In genomic region chrX:53715336-53715924, GRCh38 we compare ENCODE assay signal across 11 cellular contexts. TPM values are rescaled to one million over a fixed set of nuclear protein-coding genes. Genes with fewer than 3 reads are reported as not detected.
DNase-seq lines count a peak whose midpoint lies in the region; ATAC-seq lines count a peak whose summit lies in the region.
"Had no signal": no experiment of that assay in that cellular context is flagged by ENCODE, and none has a peak within 500 bp of the region (broad histone marks: within the 10 kb centered on the region; RNA-seq: fewer than 3 reads in every experiment).

No MANE protein-coding gene starts in this region.

- ATAC-seq in HG02852 (IDR thresholded peaks at IDR 0.05; ENCODE audit: unreplicated experiment) = peak; percentile 4
- no peak for ATAC-seq in naive thymus-derived CD8-positive, alpha-beta T cell

- no peaks in the 10 kb centered on the region for H3K9me3 Mint-ChIP-seq in activated CD4-positive, alpha-beta memory T cell treated with anti-CD3 and anti-CD28 coated beads for 36 hours
- no peaks in the 10 kb centered on the region for H3K9me3 Mint-ChIP-seq in naive thymus-derived CD8-positive, alpha-beta T cell

- intact Hi-C loops in activated CD4-positive, alpha-beta memory T cell treated with anti-CD3 and anti-CD28 coated beads for 36 hours (cut with micrococcal nuclease) = loop anchor here (5.0 kb wide), 1 partner anchor 922 kb away; no protein-coding TSS in a partner anchor

- H3K9me3 ChIP-seq in SJCRH30 (replicated peaks) = no peaks in the 10 kb centered on the region

- H3K36me3 Mint-ChIP-seq in activated CD4-positive, alpha-beta memory T cell treated with anti-CD3 and anti-CD28 coated beads for 36 hours = peaks cover 38% of the 10 kb centered on the region
- H3K36me3 Mint-ChIP-seq in naive thymus-derived CD8-positive, alpha-beta T cell = peaks cover 0 to 2% (median 0%) of the 10 kb centered on the region in 3 donors

- CTCF ChIA-PET in activated CD4-positive, alpha-beta memory T cell treated with anti-CD3 and anti-CD28 coated beads for 36 hours (lab: Charles Lee) = interaction anchor here (1.3 to 2.3 kb wide), 3 partner anchors 17 to 31 kb away, joined by 5 to 11 read pairs (median 7); partner anchors contain the start of gene HUWE1

- no peak overlapping the region for H3K27ac ChIP-seq in SJCRH30

- H3K4me3 ChIP-seq in GM08714 (ENCODE audit: low read length) (peak overlapping the region; percentile 33; the same call in 1 of the 2 replicates), SJCRH30 (no peak overlapping the region), H7 (ENCODE audit: insufficient read depth, low read depth, low read length) (no peak overlapping the region)

- peaks cover 38% of the 10 kb centered on the region for H3K4me1 Mint-ChIP-seq in activated CD4-positive, alpha-beta memory T cell treated with anti-CD3 and anti-CD28 coated beads for 36 hours (ENCODE audit: low read depth)
- H3K4me1 Mint-ChIP-seq in naive thymus-derived CD8-positive, alpha-beta T cell = peaks cover 22 to 51% (median 49%) of the 10 kb centered on the region in 4 donors

- no peaks in the 10 kb centered on the region for H3K27me3 Mint-ChIP-seq in activated CD4-positive, alpha-beta memory T cell treated with anti-CD3 and anti-CD28 coated beads for 36 hours
- H3K27me3 Mint-ChIP-seq in naive thymus-derived CD8-positive, alpha-beta T cell = no peaks in the 10 kb centered on the region

- peak overlapping the region; percentile 93 for H3K4me3 Mint-ChIP-seq in activated CD4-positive, alpha-beta memory T cell treated with anti-CD3 and anti-CD28 coated beads for 36 hours
- H3K4me3 Mint-ChIP-seq in naive thymus-derived CD8-positive, alpha-beta T cell = peak overlapping the region; percentile 71 to 91 (median 84)

- H3K27me3 ChIP-seq in SJCRH30 (no peaks in the 10 kb centered on the region), H7 (ENCODE audit: control insufficient read depth, insufficient read depth, low read length) (no peaks in the 10 kb centered on the region)

- H3K4me1 ChIP-seq in SJCRH30 = no peaks in the 10 kb centered on the region

- H3K27ac Mint-ChIP-seq in activated CD4-positive, alpha-beta memory T cell treated with anti-CD3 and anti-CD28 coated beads for 36 hours = peak overlapping the region; percentile 100
- H3K27ac Mint-ChIP-seq in naive thymus-derived CD8-positive, alpha-beta T cell = peak overlapping the region; percentile 87 to 96 (median 94)

- H3K36me3 ChIP-seq in SJCRH30 (no peaks in the 10 kb centered on the region), H7 (replicated peaks; ENCODE audit: control insufficient read depth, insufficient read depth, low read length) (no peaks in the 10 kb centered on the region)

- DNase-seq in activated CD4-positive, alpha-beta memory T cell treated with anti-CD3 and anti-CD28 coated beads for 36 hours = no peak
- DNase-seq in naive thymus-derived CD8-positive, alpha-beta T cell = no peak
- DNase-seq in HCEC 1CT (no peak), SJCRH30 (no peak), NCI-H2171 (lab: John Stamatoyannopoulos, UW) (no peak), H7 (no peak)
- DNase-seq: left cardiac atrium, NCI-H187 treated with DMSO at 0.1 percent for 48 hours, T1000 had no signal

- POLR2A ChIA-PET in activated CD4-positive, alpha-beta memory T cell treated with anti-CD3 and anti-CD28 coated beads for 36 hours (lab: Charles Lee) = interaction anchor here (1.0 to 7.1 kb wide), 8 partner anchors 12 to 117 kb away, joined by 3 to 202 read pairs (median 13); partner anchors contain the start of gene HUWE1
- POLR2A ChIA-PET in naive thymus-derived CD8-positive, alpha-beta T cell (lab: Charles Lee) = interaction anchor here (0.6 to 2.3 kb wide), 6 partner anchors 31 to 468 kb away, joined by 3 to 22 read pairs (median 4); partner anchors contain the start of gene FAM120C

RNA-seq across cellular contexts. Expression of gene HUWE1, which starts 28.9 kb away (rescaled TPM):
- 100 to 1,000 TPM; 544 to 560 TPM for total RNA-seq in activated CD4-positive, alpha-beta memory T cell treated with anti-CD3 and anti-CD28 coated beads for 36 hours
- 100 to 1,000 TPM; 178 to 189 TPM for total RNA-seq in naive thymus-derived CD8-positive, alpha-beta T cell
- polyA plus RNA-seq in naive thymus-derived CD8-positive, alpha-beta T cell = 10 to 100 TPM in 2 of 3 donors, 1 to 10 TPM in 1; 8.0 to 16.3 (median 12.0) TPM
- total RNA-seq in SJCRH30 (2014; rRNA removed; shearing (Covaris generic)) = 92.5 and 98.9 TPM in 2 replicates
- 79.9 and 97.4 TPM in 2 replicates for total RNA-seq in H7 (2014; rRNA removed; shearing (Covaris generic))
